In genomic region chr5:8517461-8517860, GRCh38 we compare ENCODE assay signal across 16 cellular contexts.
DNase-seq lines count a peak whose midpoint lies in the region; TF ChIP-seq lines count a peak whose summit lies in the region.
"Had no signal": no experiment of that assay in that cellular context is flagged by ENCODE, and none has a peak within 500 bp of the region (broad histone marks: within the 10 kb centered on the region; RNA-seq: fewer than 3 reads in every experiment).

No MANE protein-coding gene starts in this region.

- H3F3A ChIP-seq in MM.1S (ENCODE audit: insufficient read depth, low read length) = no peaks in the 10 kb centered on the region

- no peaks in the 10 kb centered on the region for H3K36me3 ChIP-seq in MM.1S (replicated peaks; ENCODE audit: insufficient read depth, low read length)

- H3K4me1 ChIP-seq in MM.1S (ENCODE audit: low read length) = no peaks in the 10 kb centered on the region

- DNase-seq in EH (ENCODE audit: low read depth) (peak; percentile 4), Kasumi-1 (lab: John Stamatoyannopoulos, UW) (peak; percentile 47 to 49), SKM-1 (lab: John Stamatoyannopoulos, UW; ENCODE audit: unreplicated experiment) (peak; percentile 81), fibroblast of villous mesenchyme (ENCODE audit: low read depth) (peak; percentile 17), SK-N-DZ (ENCODE audit: low spot score) (no peak), MM.1S (no peak), NCI-H2196 treated with DMSO at 0.1 percent for 48 hours (lab: John Stamatoyannopoulos, UW; ENCODE audit: unreplicated experiment) (no peak), amniotic stem cell (lab: John Stamatoyannopoulos, UW) (no peak)
- DNase-seq: activated CD4-positive, alpha-beta T cell treated with anti-CD3 and anti-CD28 coated beads for 4 hours; activated T-cell treated with anti-CD3 and anti-CD28 coated beads, Interleukin-2, amount 50 U/mL, for 1 hour; caudate nucleus; GDM1; NCI-H2029; NCI-H526; substantia nigra had no signal

- no peak for TF ChIP-seq CTCF in fibroblast of villous mesenchyme (IDR thresholded peaks at IDR 0.05; ENCODE audit: insufficient read depth, low read depth, low read length)
- no peak for TF ChIP-seq CTCF in MM.1S (IDR thresholded peaks at IDR 0.05; ENCODE audit: low read length)

- H3K4me2 ChIP-seq in MM.1S (ENCODE audit: low read depth, low read length) = no peak overlapping the region

- H4K20me1 ChIP-seq in MM.1S (ENCODE audit: insufficient read depth, low read length) = no peaks in the 10 kb centered on the region

- H3K27me3 ChIP-seq in MM.1S (replicated peaks; ENCODE audit: insufficient read depth, low read length) = no peaks in the 10 kb centered on the region

- H3K9me2 ChIP-seq in MM.1S (replicated peaks; ENCODE audit: insufficient read depth, low read length) = no peaks in the 10 kb centered on the region

- no peak overlapping the region for H3K27ac ChIP-seq in MM.1S (ENCODE audit: low read length)

- H2AFZ ChIP-seq in MM.1S (ENCODE audit: low read length) = no peak overlapping the region

- no peak overlapping the region for H3K4me3 ChIP-seq in fibroblast of villous mesenchyme (ENCODE audit: low read depth, low read length)
- H3K4me3 ChIP-seq in MM.1S (ENCODE audit: low read length) = no peak overlapping the region
- H3K4me3 ChIP-seq: lung had no signal

- no peaks in the 10 kb centered on the region for H3K9me3 ChIP-seq in MM.1S (replicated peaks; ENCODE audit: insufficient read depth, low read length)

- H3K9ac ChIP-seq in MM.1S (ENCODE audit: low read length) = no peak overlapping the region

- H3K79me2 ChIP-seq in MM.1S (ENCODE audit: low read length) = no peaks in the 10 kb centered on the region

Comparison
In these comparisons a context has a peak if more than half of its experiments do, and no peak if none do; other contexts are left out.
1. DNase-seq: peak in EH (single experiment), Kasumi-1 (2 of 2), SKM-1 (single experiment) and fibroblast of villous mesenchyme (single experiment); none in SK-N-DZ (single experiment), MM.1S (single experiment), NCI-H2196 treated with DMSO at 0.1 percent for 48 hours (single experiment) and amniotic stem cell (single experiment).